Comparison of ENCODE assay signal across 27 cellular contexts in genomic region chr7:22302193-22302592, GRCh38.
"Had no signal": no experiment of that assay in that cellular context is flagged by ENCODE, and none has a peak within 500 bp of the region (broad histone marks: within the 10 kb centered on the region; RNA-seq: fewer than 3 reads in every experiment).

No MANE protein-coding gene starts in this region.

- ATAC-seq: activated CD8-positive, alpha-beta T cell treated with anti-CD3 and anti-CD28 coated beads, Interleukin-2, amount 10 ng/mL, durations not matched to agents 7 days and 5 days; activated naive CD8-positive, alpha-beta T cell treated with anti-CD3 and anti-CD28 coated beads, Interleukin-2, amount 50 U/mL, for 24 hours; PC-3; Right ventricle myocardium inferior had no signal

- H3K27ac ChIP-seq: brain microvascular endothelial cell, KMS-11, RWPE1 had no signal

- H3K9me3 Mint-ChIP-seq: activated CD4-positive, alpha-beta T cell treated with anti-CD3 and anti-CD28 coated beads, Interleukin-2, amount 10 ng/mL, durations not matched to agents 7 days and 5 days; activated naive CD4-positive, alpha-beta T cell treated with anti-CD3 and anti-CD28 coated beads, Interleukin-2, amount 10 ng/mL, durations not matched to agents 7 days and 5 days; activated naive CD8-positive, alpha-beta T cell treated with anti-CD3 and anti-CD28 coated beads, Interleukin-2, amount 50 U/mL, for 24 hours; activated T-helper 1 cell treated with anti-CD3 and anti-CD28 coated beads, Interleukin-12 subunit alpha, Interleukin-12 subunit beta, Interleukin-2, Interleukin-4 antibody, amounts not matched to agents 30 ng/mL and 10 ng/mL and 1 ng/mL, durations not matched to agents 14 hours and 24 hours and 36 hours; central memory CD8-positive, alpha-beta T cell had no signal

- DNase-seq: activated CD4-positive, alpha-beta T cell treated with anti-CD3 and anti-CD28 coated beads, Interleukin-2, amount 10 ng/mL, durations not matched to agents 7 days and 5 days; activated CD4-positive, alpha-beta T cell treated with anti-CD3 and anti-CD28 coated beads, Interleukin-2, amount 50 U/mL, for 48 hours; activated CD8-positive, alpha-beta T cell treated with anti-CD3 and anti-CD28 coated beads, Interleukin-2, amount 10 ng/mL, durations not matched to agents 7 days and 5 days; activated gamma-delta T cell treated with Interleukin-2 at 50 U/mL for 16 hours; activated naive CD4-positive, alpha-beta T cell treated with anti-CD3 and anti-CD28 coated beads, Interleukin-2, amount 10 ng/mL, durations not matched to agents 7 days and 5 days; activated naive CD8-positive, alpha-beta T cell treated with anti-CD3 and anti-CD28 coated beads, Interleukin-2, amount 50 U/mL, for 24 hours; activated T-cell treated with anti-CD3 and anti-CD28 coated beads, Interleukin-2, amount 50 U/mL, for 24 hours; brain microvascular endothelial cell; MM.1S; MV-4-11; NCI-H1092; NCI-H1436 treated with DMSO at 0.1 percent for 48 hours; NCI-H187; NCI-H2029 treated with DMSO at 0.1 percent for 48 hours; NCI-H2107; NCI-H510A; NCI-H748 treated with DMSO at 0.1 percent for 48 hours; NK-92 treated with Interleukin-12 subunit alpha and Interleukin-12 subunit beta, amount 100 ng/mL, for 24 hours; PC-3; SIG-M5; T1000 had no signal

- H3K4me1 Mint-ChIP-seq: activated CD4-positive, alpha-beta T cell treated with anti-CD3 and anti-CD28 coated beads, Interleukin-2, amount 10 ng/mL, durations not matched to agents 7 days and 5 days; activated naive CD4-positive, alpha-beta T cell treated with anti-CD3 and anti-CD28 coated beads, Interleukin-2, amount 10 ng/mL, durations not matched to agents 7 days and 5 days; activated naive CD8-positive, alpha-beta T cell treated with anti-CD3 and anti-CD28 coated beads, Interleukin-2, amount 50 U/mL, for 24 hours; central memory CD8-positive, alpha-beta T cell had no signal

- H3K4me2 ChIP-seq: KMS-11 had no signal

- H3K36me3 ChIP-seq: brain microvascular endothelial cell had no signal

- H3K27me3 ChIP-seq: brain microvascular endothelial cell had no signal

- H3K27me3 Mint-ChIP-seq: activated naive CD8-positive, alpha-beta T cell treated with anti-CD3 and anti-CD28 coated beads, Interleukin-2, amount 50 U/mL, for 24 hours; activated T-cell treated with anti-CD3 and anti-CD28 coated beads, Interleukin-2, amount 50 U/mL, for 24 hours had no signal

- H3K4me3 Mint-ChIP-seq: activated CD4-positive, alpha-beta T cell treated with anti-CD3 and anti-CD28 coated beads, Interleukin-2, amount 10 ng/mL, durations not matched to agents 7 days and 5 days; activated CD8-positive, alpha-beta T cell treated with anti-CD3 and anti-CD28 coated beads, Interleukin-2, amount 10 ng/mL, durations not matched to agents 7 days and 5 days; activated naive CD4-positive, alpha-beta T cell treated with anti-CD3 and anti-CD28 coated beads, Interleukin-2, amount 10 ng/mL, durations not matched to agents 7 days and 5 days; activated naive CD8-positive, alpha-beta T cell; activated naive CD8-positive, alpha-beta T cell treated with anti-CD3 and anti-CD28 coated beads, Interleukin-2, amount 50 U/mL, for 24 hours; activated T-cell treated with anti-CD3 and anti-CD28 coated beads, Interleukin-2, amount 50 U/mL, for 24 hours; activated T-helper 1 cell treated with anti-CD3 and anti-CD28 coated beads, Interleukin-12 subunit alpha, Interleukin-12 subunit beta, Interleukin-2, Interleukin-4 antibody, amounts not matched to agents 30 ng/mL and 10 ng/mL and 1 ng/mL, durations not matched to agents 14 hours and 24 hours and 36 hours; central memory CD8-positive, alpha-beta T cell had no signal

- H3K9ac ChIP-seq: KMS-11 had no signal

- H3K36me3 Mint-ChIP-seq: activated naive CD4-positive, alpha-beta T cell treated with anti-CD3 and anti-CD28 coated beads, Interleukin-2, amount 10 ng/mL, durations not matched to agents 7 days and 5 days; activated naive CD8-positive, alpha-beta T cell had no signal

- H3K27ac Mint-ChIP-seq: activated CD4-positive, alpha-beta T cell treated with anti-CD3 and anti-CD28 coated beads, Interleukin-2, amount 10 ng/mL, durations not matched to agents 7 days and 5 days; activated CD8-positive, alpha-beta T cell treated with anti-CD3 and anti-CD28 coated beads, Interleukin-2, amount 10 ng/mL, durations not matched to agents 7 days and 5 days; activated naive CD4-positive, alpha-beta T cell treated with anti-CD3 and anti-CD28 coated beads, Interleukin-2, amount 10 ng/mL, durations not matched to agents 7 days and 5 days; activated naive CD8-positive, alpha-beta T cell; activated naive CD8-positive, alpha-beta T cell treated with anti-CD3 and anti-CD28 coated beads, Interleukin-2, amount 50 U/mL, for 24 hours; activated T-cell treated with anti-CD3 and anti-CD28 coated beads, Interleukin-2, amount 50 U/mL, for 24 hours; activated T-helper 1 cell treated with anti-CD3 and anti-CD28 coated beads, Interleukin-12 subunit alpha, Interleukin-12 subunit beta, Interleukin-2, Interleukin-4 antibody, amounts not matched to agents 30 ng/mL and 10 ng/mL and 1 ng/mL, durations not matched to agents 14 hours and 24 hours and 36 hours had no signal
